Comparison of ENCODE assay signal across 7 cellular contexts in the genomic region with DNA sequence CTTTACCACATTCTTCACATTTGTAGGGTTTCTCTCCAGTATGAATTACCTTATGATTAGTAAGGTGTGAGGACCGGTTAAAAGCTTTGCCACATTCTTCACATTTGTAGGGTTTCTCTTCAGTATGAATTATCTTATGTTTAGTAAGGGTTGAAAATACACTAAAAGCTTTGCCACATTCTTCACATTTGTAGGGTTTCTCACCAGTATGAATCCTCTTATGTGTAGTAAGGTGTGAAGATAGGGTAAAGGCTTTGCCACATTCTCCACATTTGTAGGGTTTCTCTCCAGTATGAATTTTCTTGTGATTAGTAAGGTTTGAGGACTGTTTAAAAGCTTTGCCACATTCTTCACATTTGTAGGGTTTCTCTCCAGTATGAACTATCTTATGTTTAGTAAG. TPM values are rescaled to one million over a fixed set of nuclear protein-coding genes. Genes with fewer than 3 reads are reported as not detected.
DNase-seq lines count a peak whose midpoint lies in the region; ATAC-seq, FAIRE-seq and TF ChIP-seq lines count a peak whose summit lies in the region.
"Not testable (repeated sequence)": the region's sequence is repeated elsewhere in the genome, so short reads cannot be mapped to it uniquely, and the experiment has no call there.

No MANE protein-coding gene starts in this region.

- H3K4me1 ChIP-seq in HCT116 (ENCODE audit: control insufficient read depth in 1 of 2, insufficient read depth in 2 of 2, low read length in 2 of 2); astrocyte (ENCODE audit: insufficient read depth, low read length); endodermal cell (ENCODE audit: control insufficient read depth, insufficient read depth, low read length); iPS-20b (ENCODE audit: insufficient read depth, low read length); subcutaneous abdominal adipose tissue (ENCODE audit: control insufficient read depth in 5 of 5, insufficient read depth in 5 of 5, low read length in 5 of 5): not testable (repeated sequence)

- H3K4me3 Mint-ChIP-seq in astrocyte (ENCODE audit: unreplicated experiment); endodermal cell; progenitor cell of endocrine pancreas (ENCODE audit: low read depth): not testable (repeated sequence)

- H3K9me3 Mint-ChIP-seq in astrocyte (ENCODE audit: unreplicated experiment), result peaks cover 52% of the 10 kb centered on the region
- H3K9me3 Mint-ChIP-seq in endodermal cell, result peaks cover 65% of the 10 kb centered on the region
- peaks cover 37% of the 10 kb centered on the region for H3K9me3 Mint-ChIP-seq in progenitor cell of endocrine pancreas (ENCODE audit: low read depth)

- H3K4me1 Mint-ChIP-seq in astrocyte (ENCODE audit: low read depth, unreplicated experiment); endodermal cell; progenitor cell of endocrine pancreas (ENCODE audit: low read depth): not testable (repeated sequence)

- DNase-seq in HCT116 (ENCODE audit: low read depth, low spot score); astrocyte (ENCODE audit: low read depth); coronary artery (ENCODE audit: low spot score); endodermal cell; progenitor cell of endocrine pancreas (ENCODE audit: low spot score, unreplicated experiment): not testable (repeated sequence)

- TF ChIP-seq POLR2A in HCT116 (IDR thresholded peaks at IDR 0.05; ENCODE audit: borderline replicate concordance, extremely low read depth, insufficient read depth, insufficient read length), result not testable (repeated sequence)

- not testable (repeated sequence) for H3K79me2 ChIP-seq in HCT116 (ENCODE audit: insufficient read depth, low read length); astrocyte (ENCODE audit: insufficient read depth, low read length)

- not testable (repeated sequence) for H3K27ac ChIP-seq in HCT116 (ENCODE audit: low read depth, low read length); astrocyte (ENCODE audit: low read depth, low read length); coronary artery; endodermal cell (ENCODE audit: low read depth, low read length); iPS-20b (ENCODE audit: low read length); subcutaneous abdominal adipose tissue (ENCODE audit: low read depth, low read length)

- H3K27ac Mint-ChIP-seq in astrocyte (ENCODE audit: unreplicated experiment), result peak overlapping the region; percentile 41
- H3K27ac Mint-ChIP-seq in endodermal cell, result not testable (repeated sequence)
- peak overlapping the region; percentile 41 for H3K27ac Mint-ChIP-seq in progenitor cell of endocrine pancreas

- H3K27me3 Mint-ChIP-seq in astrocyte (ENCODE audit: low read depth, unreplicated experiment); endodermal cell (ENCODE audit: insufficient read depth); progenitor cell of endocrine pancreas: not testable (repeated sequence)

- not testable (repeated sequence) for H3K36me3 ChIP-seq in HCT116 (ENCODE audit: control insufficient read depth in 1 of 2, insufficient read depth in 2 of 2, low read length in 2 of 2)
- H3K36me3 ChIP-seq in astrocyte (ENCODE audit: insufficient read depth, low read length) (peaks cover 29% of the 10 kb centered on the region), endodermal cell (ENCODE audit: control insufficient read depth, insufficient read depth, low read length) (peaks cover 85% of the 10 kb centered on the region), iPS-20b (ENCODE audit: insufficient read depth, low read depth, low read length) (peaks cover 80% of the 10 kb centered on the region), subcutaneous abdominal adipose tissue (ENCODE audit: control insufficient read depth in 5 of 5, insufficient read depth in 5 of 5, low read length in 5 of 5) (peaks cover 16 to 39% (median 33%) of the 10 kb centered on the region in 5 donors)

- ATAC-seq in HCT116, result not testable (repeated sequence)

- CTCF ChIA-PET in HCT116 (lab: Charles Lee), result not testable (repeated sequence)

- not testable (repeated sequence) for H3K4me2 ChIP-seq in HCT116 (ENCODE audit: low read length); astrocyte (ENCODE audit: low read length)

- H3K9ac ChIP-seq in HCT116 (ENCODE audit: low read length); astrocyte (ENCODE audit: low read length); endodermal cell (ENCODE audit: extremely low read depth, low read length, poor library complexity, severe bottlenecking); iPS-20b (ENCODE audit: low read depth, low read length); subcutaneous abdominal adipose tissue (ENCODE audit: low read length in 5 of 5): not testable (repeated sequence)

- H4K20me1 ChIP-seq in HCT116 (ENCODE audit: insufficient read depth); astrocyte (ENCODE audit: insufficient read depth, low read length): not testable (repeated sequence)

- not testable (repeated sequence) for H3K9me2 ChIP-seq in HCT116 (ENCODE audit: insufficient read depth)

- POLR2A ChIA-PET in HCT116 (lab: Charles Lee), result not testable (repeated sequence)

- RAD21 ChIA-PET in HCT116 (lab: Charles Lee; ENCODE audit: low non-redundant PET in 1 of 2, low total read pairs in 2 of 2, uncharacterized antibody in 2 of 2, unreplicated experiment in 2 of 2), result not testable (repeated sequence)

- not testable (repeated sequence) for H3K27me3 ChIP-seq in HCT116 (ENCODE audit: insufficient read depth, low read length); astrocyte (ENCODE audit: insufficient read depth, low read length); endodermal cell (ENCODE audit: control insufficient read depth, insufficient read depth, low read length, poor library complexity, severe bottlenecking); iPS-20b (ENCODE audit: insufficient read depth, low read length); subcutaneous abdominal adipose tissue (ENCODE audit: control insufficient read depth in 5 of 5, insufficient read depth in 4 of 5, low read length in 5 of 5)

- H3K9me3 ChIP-seq in HCT116 (ENCODE audit: control insufficient read depth in 1 of 2, insufficient read depth in 1 of 2, low read depth in 1 of 2, low read length in 2 of 2) (peaks cover 10 to 12% of the 10 kb centered on the region in 2 experiments; a peak in 3 of 4 replicates), astrocyte (ENCODE audit: insufficient read depth, low read depth, low read length) (peaks cover 10% of the 10 kb centered on the region), endodermal cell (ENCODE audit: control insufficient read depth, low read length) (peaks cover 94% of the 10 kb centered on the region), iPS-20b (ENCODE audit: insufficient read depth, low read depth, low read length) (peaks cover 77% of the 10 kb centered on the region), subcutaneous abdominal adipose tissue (ENCODE audit: control insufficient read depth in 5 of 5, low read length in 5 of 5) (peaks cover 12 to 30% (median 28%) of the 10 kb centered on the region in 5 donors)

- not testable (repeated sequence) for TF ChIP-seq RAD21 in HCT116 (IDR thresholded peaks at IDR 0.05; ENCODE audit: low read depth)

- not testable (repeated sequence) for H2AFZ ChIP-seq in HCT116 (ENCODE audit: low read depth, low read length, poor library complexity, severe bottlenecking); astrocyte (ENCODE audit: low read depth, low read length)

- not testable (repeated sequence) for BruUV-seq in HCT116 (replicated peaks; lab: Mats Ljungman, UMichigan)

- 80 to 100% methylated on average over 1 of the region's 1 CpG for WGBS in endodermal cell (ENCODE audit: insufficient coverage in 1 of 2, insufficient read length in 1 of 2), 2 experiments

- intact Hi-C loops in HCT116 (cut with micrococcal nuclease), result not testable (repeated sequence)

- not testable (repeated sequence) for TF ChIP-seq CTCF in HCT116 (IDR thresholded peaks at IDR 0.05 in 2 of 3, conservative IDR thresholded peaks at IDR 0.05 in 1 of 3; ENCODE audit: borderline replicate concordance in 1 of 3, insufficient read depth in 1 of 3, low read depth in 2 of 3, low read length in 2 of 3); astrocyte (IDR thresholded peaks at IDR 0.05; ENCODE audit: insufficient read depth, low read depth, low read length); coronary artery (IDR thresholded peaks at IDR 0.05); endodermal cell (conservative IDR thresholded peaks at IDR 0.05); progenitor cell of endocrine pancreas (IDR thresholded peaks at IDR 0.05; ENCODE audit: unreplicated experiment)

- not testable (repeated sequence) for FAIRE-seq in astrocyte (lab: Jason Lieb, UNC)

- not testable (repeated sequence) for H3K4me3 ChIP-seq in HCT116 (replicated peaks in 1 of 2; ENCODE audit: low read depth in 1 of 2, low read length in 2 of 2); astrocyte (ENCODE audit: insufficient read depth, low read depth, low read length)
- H3K4me3 ChIP-seq in coronary artery (peak overlapping the region; percentile 20), endodermal cell (ENCODE audit: low read length) (peak overlapping the region; percentile 80), iPS-20b (ENCODE audit: low read length) (peak overlapping the region; percentile 22; the same call in 1 of the 2 replicates), subcutaneous abdominal adipose tissue (ENCODE audit: low read depth in 1 of 5, low read length in 5 of 5) (peak overlapping the region in 3 of 5 donors; percentile 26 to 37 (median 33))

- H3K36me3 Mint-ChIP-seq in astrocyte (ENCODE audit: low read depth, unreplicated experiment) (peaks cover 74% of the 10 kb centered on the region), endodermal cell (ENCODE audit: low read depth) (peaks cover 73% of the 10 kb centered on the region), progenitor cell of endocrine pancreas (ENCODE audit: insufficient read depth) (peaks cover 71% of the 10 kb centered on the region)

RNA-seq across cellular contexts. Expression of gene ZNF708, which starts 35.4 kb away (rescaled TPM):
- total RNA-seq in HCT116 (2021; ENCODE audit: unreplicated experiment) (5.3 TPM), astrocyte (13.8 and 20.0 TPM in 2 replicates), endodermal cell (10 to 100 TPM; 30.7 to 30.8 TPM), progenitor cell of endocrine pancreas (35.1 and 38.5 TPM in 2 replicates)
- polyA plus RNA-seq in HCT116 (2012), result 0.81 and 2.0 TPM in 2 replicates
- 22.1 TPM for polyA plus RNA-seq in endodermal cell (2013, experiment 1 of 2)
- polyA plus RNA-seq in endodermal cell (2013, experiment 2 of 2), result 24.5 TPM
